In genomic region chr10:26593896-26594295, GRCh38 we compare ENCODE assay signal across 18 cellular contexts.
A peak's percentile ranks its signal among the peaks of the same experiment; 100 is the strongest.
DNase-seq lines count a peak whose midpoint lies in the region; ATAC-seq, FAIRE-seq and TF ChIP-seq lines count a peak whose summit lies in the region.
"Had no signal": no experiment of that assay in that cellular context is flagged by ENCODE, and none has a peak within 500 bp of the region (broad histone marks: within the 10 kb centered on the region; RNA-seq: fewer than 3 reads in every experiment).

No MANE protein-coding gene starts in this region.

- H3K4me1 Mint-ChIP-seq in endodermal cell: no peaks in the 10 kb centered on the region
- H3K4me1 Mint-ChIP-seq in osteocyte (ENCODE audit: unreplicated experiment): no peaks in the 10 kb centered on the region
- no peaks in the 10 kb centered on the region for H3K4me1 Mint-ChIP-seq in activated CD4-positive, alpha-beta memory T cell treated with anti-CD3 and anti-CD28 coated beads, Interleukin-2, amount 10 ng/mL, durations not matched to agents 7 days and 5 days

- TF ChIP-seq EP300 in A549 (IDR thresholded peaks at IDR 0.05): no peak

- H3K36me3 Mint-ChIP-seq in endodermal cell (ENCODE audit: low read depth): no peaks in the 10 kb centered on the region
- H3K36me3 Mint-ChIP-seq in osteocyte (ENCODE audit: unreplicated experiment): no peaks in the 10 kb centered on the region
- H3K36me3 Mint-ChIP-seq in activated CD4-positive, alpha-beta memory T cell treated with anti-CD3 and anti-CD28 coated beads, Interleukin-2, amount 10 ng/mL, durations not matched to agents 7 days and 5 days (ENCODE audit: low read depth): no peaks in the 10 kb centered on the region

- H3K9me3 ChIP-seq in A549 (no peaks in the 10 kb centered on the region), endodermal cell (ENCODE audit: control insufficient read depth, low read length) (no peaks in the 10 kb centered on the region), BE2C (no peaks in the 10 kb centered on the region)
- H3K9me3 ChIP-seq: colonic mucosa, SJCRH30, vagina had no signal

- FAIRE-seq in A549 (lab: Jason Lieb, UNC): no peak

- CTCF ChIA-PET in A549 (lab: Yijun Ruan, JAX): no interaction called here
- CTCF ChIA-PET in activated CD4-positive, alpha-beta memory T cell treated with anti-CD3 and anti-CD28 coated beads, Interleukin-2, amount 10 ng/mL, durations not matched to agents 7 days and 5 days (lab: Charles Lee): no interaction called here

- H3K9ac ChIP-seq in endodermal cell (ENCODE audit: extremely low read depth, low read length, poor library complexity, severe bottlenecking): no peak overlapping the region

- TF ChIP-seq RAD21 in A549 (conservative IDR thresholded peaks at IDR 0.05 in 1 of 2, IDR thresholded peaks at IDR 0.05 in 1 of 2): no peak

- intact Hi-C loops in Right ventricle myocardium inferior (cut with DNase I): no loop called here

- ATAC-seq in A549: no peak
- ATAC-seq in HG03103 (IDR thresholded peaks at IDR 0.05; ENCODE audit: low read depth, unreplicated experiment): peak; percentile 76
- ATAC-seq in Right ventricle myocardium inferior: no peak

- in situ Hi-C loops in GM13977 (cut with MboI; ENCODE audit: low pct_unique_long_range_greater_than_20kb, low sequenced_read_pairs, unreplicated experiment): no loop called here

- no peaks in the 10 kb centered on the region for H3K27me3 Mint-ChIP-seq in endodermal cell (ENCODE audit: insufficient read depth)
- peaks cover 5% of the 10 kb centered on the region for H3K27me3 Mint-ChIP-seq in osteocyte (ENCODE audit: unreplicated experiment)
- H3K27me3 Mint-ChIP-seq in activated CD4-positive, alpha-beta memory T cell treated with anti-CD3 and anti-CD28 coated beads, Interleukin-2, amount 10 ng/mL, durations not matched to agents 7 days and 5 days: no peaks in the 10 kb centered on the region
- H3K27me3 Mint-ChIP-seq: activated CD4-positive, alpha-beta T cell treated with anti-CD3 and anti-CD28 coated beads, Interleukin-2, amount 10 ng/mL, durations not matched to agents 7 days and 5 days had no signal

- no peak overlapping the region for H3K27ac Mint-ChIP-seq in endodermal cell
- no peak overlapping the region for H3K27ac Mint-ChIP-seq in osteocyte (ENCODE audit: unreplicated experiment)
- no peak overlapping the region for H3K27ac Mint-ChIP-seq in activated CD4-positive, alpha-beta memory T cell treated with anti-CD3 and anti-CD28 coated beads, Interleukin-2, amount 10 ng/mL, durations not matched to agents 7 days and 5 days
- H3K27ac Mint-ChIP-seq: activated CD4-positive, alpha-beta T cell treated with anti-CD3 and anti-CD28 coated beads, Interleukin-2, amount 10 ng/mL, durations not matched to agents 7 days and 5 days; activated naive CD4-positive, alpha-beta T cell treated with anti-CD3 and anti-CD28 coated beads for 36 hours had no signal

- H3K4me2 ChIP-seq in A549: peak overlapping the region; percentile 12; the same call in 1 of the 3 replicates

- no peaks in the 10 kb centered on the region for H3K27me3 ChIP-seq in endodermal cell (ENCODE audit: control insufficient read depth, insufficient read depth, low read length, poor library complexity, severe bottlenecking)
- H3K27me3 ChIP-seq in BE2C: peaks cover 5% of the 10 kb centered on the region; the same call in 1 of the 2 replicates
- H3K27me3 ChIP-seq: colonic mucosa, SJCRH30, vagina had no signal

- H3K9me3 Mint-ChIP-seq in endodermal cell (no peaks in the 10 kb centered on the region), osteocyte (ENCODE audit: unreplicated experiment) (no peaks in the 10 kb centered on the region)
- H3K9me3 Mint-ChIP-seq in activated CD4-positive, alpha-beta memory T cell treated with anti-CD3 and anti-CD28 coated beads, Interleukin-2, amount 10 ng/mL, durations not matched to agents 7 days and 5 days: no peaks in the 10 kb centered on the region
- H3K9me3 Mint-ChIP-seq: activated CD4-positive, alpha-beta T cell treated with anti-CD3 and anti-CD28 coated beads, Interleukin-2, amount 10 ng/mL, durations not matched to agents 7 days and 5 days; activated naive CD4-positive, alpha-beta T cell treated with anti-CD3 and anti-CD28 coated beads for 36 hours had no signal

- 49% methylated on average over 7 of the region's 19 CpGs for WGBS in A549 (ENCODE audit: missing lambda C conversion rate)
- 73 to 81% methylated on average over 3 to 19 of the region's 19 CpGs for WGBS in endodermal cell (ENCODE audit: insufficient coverage in 1 of 2, insufficient read length in 1 of 2), 2 experiments

- no peaks in the 10 kb centered on the region for H3K36me3 ChIP-seq in endodermal cell (ENCODE audit: control insufficient read depth, insufficient read depth, low read length)
- no peaks in the 10 kb centered on the region for H3K36me3 ChIP-seq in BE2C
- H3K36me3 ChIP-seq: colonic mucosa, SJCRH30, vagina had no signal

- no peak for TF ChIP-seq POLR2A in A549 (IDR thresholded peaks at IDR 0.05; ENCODE audit: low read length)

- DNase-seq in A549 (ENCODE audit: low read depth in 1 of 2, low spot score in 1 of 2) (no peak), GM13977 (ENCODE audit: low spot score) (peak; percentile 64), endodermal cell (peak; percentile 56), osteocyte (ENCODE audit: extremely low spot score, unreplicated experiment) (no peak), BE2C (no peak), Right ventricle myocardium inferior (ENCODE audit: missing footprints) (no peak)
- DNase-seq in activated CD4-positive, alpha-beta memory T cell treated with anti-CD3 and anti-CD28 coated beads, Interleukin-2, amount 10 ng/mL, durations not matched to agents 7 days and 5 days: no peak
- DNase-seq: activated CD4-positive, alpha-beta T cell treated with anti-CD3 and anti-CD28 coated beads, Interleukin-2, amount 10 ng/mL, durations not matched to agents 7 days and 5 days; activated naive CD4-positive, alpha-beta T cell treated with anti-CD3 and anti-CD28 coated beads for 36 hours; activated T-cell treated with anti-CD3 and anti-CD28 coated beads for 4 hours; colonic mucosa; islet precursor cell; mesenchymal stem cell; NCI-H1417; SJCRH30; T-helper 9 cell had no signal

- no peaks in the 10 kb centered on the region for H3K4me1 ChIP-seq in A549
- H3K4me1 ChIP-seq in endodermal cell (ENCODE audit: control insufficient read depth, insufficient read depth, low read length): no peaks in the 10 kb centered on the region
- H3K4me1 ChIP-seq in BE2C: no peaks in the 10 kb centered on the region
- H3K4me1 ChIP-seq: colonic mucosa, SJCRH30, vagina had no signal

- no peak overlapping the region for H3K4me3 ChIP-seq in A549
- H3K4me3 ChIP-seq in endodermal cell (ENCODE audit: low read length): no peak overlapping the region
- no peak overlapping the region for H3K4me3 ChIP-seq in BE2C (ENCODE audit: low read depth, low read length)
- H3K4me3 ChIP-seq: colonic mucosa, SJCRH30, vagina had no signal

- TF ChIP-seq CTCF in A549 (IDR thresholded peaks at IDR 0.05) (no peak), GM13977 (IDR thresholded peaks at IDR 0.05; ENCODE audit: extremely low read depth, insufficient read depth, missing control alignments) (no peak), endodermal cell (conservative IDR thresholded peaks at IDR 0.05) (no peak), osteocyte (IDR thresholded peaks at IDR 0.05) (no peak), BE2C (IDR thresholded peaks at IDR 0.05; ENCODE audit: low read depth, low read length) (no peak)

- H3K27ac ChIP-seq in A549 (0 out of 6 replicates have a peak overlapping the region, but pooled peaks of 1 of the 2 experiments have one; percentile 33), endodermal cell (ENCODE audit: low read depth, low read length) (no peak overlapping the region)
- H3K27ac ChIP-seq: colonic mucosa, SJCRH30, vagina had no signal

- no peak overlapping the region for H3K4me3 Mint-ChIP-seq in endodermal cell
- no peak overlapping the region for H3K4me3 Mint-ChIP-seq in osteocyte (ENCODE audit: unreplicated experiment)
- no peak overlapping the region for H3K4me3 Mint-ChIP-seq in activated CD4-positive, alpha-beta memory T cell treated with anti-CD3 and anti-CD28 coated beads, Interleukin-2, amount 10 ng/mL, durations not matched to agents 7 days and 5 days
- H3K4me3 Mint-ChIP-seq: activated CD4-positive, alpha-beta T cell treated with anti-CD3 and anti-CD28 coated beads, Interleukin-2, amount 10 ng/mL, durations not matched to agents 7 days and 5 days; activated naive CD4-positive, alpha-beta T cell treated with anti-CD3 and anti-CD28 coated beads for 36 hours had no signal

- POLR2A ChIA-PET in A549 (lab: Yijun Ruan, JAX): no interaction called here
- POLR2A ChIA-PET in activated CD4-positive, alpha-beta memory T cell treated with anti-CD3 and anti-CD28 coated beads, Interleukin-2, amount 10 ng/mL, durations not matched to agents 7 days and 5 days (lab: Charles Lee): no interaction called here

TF ChIP-seq in A549, 52 proteins besides CTCF, POLR2A, EP300 and RAD21:
- TF ChIP-seq CHD2 (IDR thresholded peaks at IDR 0.05; ENCODE audit: low read length, partially characterized antibody): no peak
- TF ChIP-seq CBX2 (IDR thresholded peaks at IDR 0.05; ENCODE audit: borderline replicate concordance, low read depth): no peak
- no peak for TF ChIP-seq NFE2L2 (conservative IDR thresholded peaks at IDR 0.05; ENCODE audit: low read length)
- no peak for TF ChIP-seq E2F6 (IDR thresholded peaks at IDR 0.05; ENCODE audit: borderline replicate concordance, low read depth)
- no peak for TF ChIP-seq KDM5A (IDR thresholded peaks at IDR 0.05)
- TF ChIP-seq RFX5 (IDR thresholded peaks at IDR 0.05): no peak
- no peak for TF ChIP-seq FOSL2 (IDR thresholded peaks at IDR 0.05)
- no peak for TF ChIP-seq FOSL2 (CRISPR knock-in tag; IDR thresholded peaks at IDR 0.05)
- no peak for TF ChIP-seq ESRRA (IDR thresholded peaks at IDR 0.05; ENCODE audit: borderline replicate concordance, low read length)
- no peak for TF ChIP-seq CEBPB (IDR thresholded peaks at IDR 0.05)
- TF ChIP-seq, protein P1, sequence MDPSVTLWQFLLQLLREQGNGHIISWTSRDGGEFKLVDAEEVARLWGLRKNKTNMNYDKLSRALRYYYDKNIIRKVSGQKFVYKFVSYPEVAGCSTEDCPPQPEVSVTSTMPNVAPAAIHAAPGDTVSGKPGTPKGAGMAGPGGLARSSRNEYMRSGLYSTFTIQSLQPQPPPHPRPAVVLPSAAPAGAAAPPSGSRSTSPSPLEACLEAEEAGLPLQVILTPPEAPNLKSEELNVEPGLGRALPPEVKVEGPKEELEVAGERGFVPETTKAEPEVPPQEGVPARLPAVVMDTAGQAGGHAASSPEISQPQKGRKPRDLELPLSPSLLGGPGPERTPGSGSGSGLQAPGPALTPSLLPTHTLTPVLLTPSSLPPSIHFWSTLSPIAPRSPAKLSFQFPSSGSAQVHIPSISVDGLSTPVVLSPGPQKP (IDR thresholded peaks at IDR 0.05; ENCODE audit: low read depth, low read length): no peak
- TF ChIP-seq SMC3 (IDR thresholded peaks at IDR 0.05): no peak

Comparison
In these comparisons a context has a peak if more than half of its experiments do, and no peak if none do; other contexts are left out.
1. DNase-seq: peak in GM13977 (single experiment) and endodermal cell (single experiment); none in A549 (0 of 2), osteocyte (single experiment), activated CD4-positive, alpha-beta memory T cell treated with anti-CD3 and anti-CD28 coated beads, Interleukin-2, amount 10 ng/mL, durations not matched to agents 7 days and 5 days (single experiment), BE2C (single experiment) and Right ventricle myocardium inferior (single experiment).